Comparison of ENCODE assay signal across 1 cellular context in genomic region chr12:115078334-115078733, GRCh38.
A peak's percentile ranks its signal among the peaks of the same experiment; 100 is the strongest.
TF ChIP-seq lines count a peak whose summit lies in the region.

No MANE protein-coding gene starts in this region.

TF ChIP-seq in HepG2, 621 proteins besides CTCF, POLR2A, EP300 and RAD21 (continued from another document):
- peak; percentile 67; the same call in 1 of the 2 replicates for TF ChIP-seq TBX2 (CRISPR knock-in tag; IDR thresholded peaks at IDR 0.05; ENCODE audit: borderline replicate concordance)
- TF ChIP-seq SALL2 (CRISPR knock-in tag; IDR thresholded peaks at IDR 0.05) = no peak
- TF ChIP-seq NFYC (CRISPR knock-in tag; IDR thresholded peaks at IDR 0.05) = no peak
- TF ChIP-seq BCL3 (CRISPR knock-in tag; IDR thresholded peaks at IDR 0.05) = no peak
- no peak for TF ChIP-seq KDM5B (CRISPR knock-in tag; IDR thresholded peaks at IDR 0.05; ENCODE audit: borderline replicate concordance)
- TF ChIP-seq KLF6 (CRISPR knock-in tag; IDR thresholded peaks at IDR 0.05) = no peak
- no peak for TF ChIP-seq REST (IDR thresholded peaks at IDR 0.05; ENCODE audit: borderline replicate concordance in 1 of 2, low read depth in 1 of 2, low read length in 2 of 2)
- no peak for TF ChIP-seq NR2C2 (CRISPR knock-in tag; IDR thresholded peaks at IDR 0.05; ENCODE audit: borderline replicate concordance)
- no peak for TF ChIP-seq RFX1 (IDR thresholded peaks at IDR 0.05)
- TF ChIP-seq ZNF547 (CRISPR knock-in tag; IDR thresholded peaks at IDR 0.05) = no peak
- TF ChIP-seq HOMEZ (CRISPR knock-in tag; IDR thresholded peaks at IDR 0.05; ENCODE audit: low read depth) = no peak
- no peak for TF ChIP-seq ZNF672 (CRISPR knock-in tag; IDR thresholded peaks at IDR 0.05)
- TF ChIP-seq RARA (CRISPR knock-in tag; IDR thresholded peaks at IDR 0.05) = peak; percentile 49
- no peak for TF ChIP-seq ELF1 (CRISPR knock-in tag; IDR thresholded peaks at IDR 0.05)
- TF ChIP-seq CAMTA2 (CRISPR knock-in tag; IDR thresholded peaks at IDR 0.05; ENCODE audit: borderline replicate concordance) = no peak
- no peak for TF ChIP-seq ISL2 (CRISPR knock-in tag; IDR thresholded peaks at IDR 0.05)
- TF ChIP-seq FOXO1 (CRISPR knock-in tag; IDR thresholded peaks at IDR 0.05) = no peak; the same call in 1 of the 2 replicates
- no peak for TF ChIP-seq RORA (CRISPR knock-in tag; IDR thresholded peaks at IDR 0.05)
- peak; percentile 42; the same call in 1 of the 2 replicates for TF ChIP-seq HDAC2 (CRISPR knock-in tag; IDR thresholded peaks at IDR 0.05)
- TF ChIP-seq TMF1 (CRISPR knock-in tag; IDR thresholded peaks at IDR 0.05; ENCODE audit: low read depth) = no peak
- TF ChIP-seq GPN1 (CRISPR knock-in tag; IDR thresholded peaks at IDR 0.05; ENCODE audit: borderline replicate concordance) = no peak
- TF ChIP-seq TEAD2 (CRISPR knock-in tag; IDR thresholded peaks at IDR 0.05) = no peak
- peak; percentile 32; the same call in 1 of the 2 replicates for TF ChIP-seq CREM (IDR thresholded peaks at IDR 0.05)
- TF ChIP-seq CREM (CRISPR knock-in tag; IDR thresholded peaks at IDR 0.05) = no peak
- TF ChIP-seq TCF7 (IDR thresholded peaks at IDR 0.05; ENCODE audit: low read depth) = peak; percentile 45; the same call in 1 of the 2 replicates
- no peak for TF ChIP-seq HNRNPK (IDR thresholded peaks at IDR 0.05; ENCODE audit: low read depth, low read length, poor library complexity, severe bottlenecking)
- no peak for TF ChIP-seq PRDM15 (CRISPR knock-in tag; IDR thresholded peaks at IDR 0.05)
- TF ChIP-seq CBX1 (IDR thresholded peaks at IDR 0.05; ENCODE audit: low read depth) = no peak
- TF ChIP-seq ZBTB34 (CRISPR knock-in tag; IDR thresholded peaks at IDR 0.05) = 0 out of 2 replicates have a peak, but pooled peaks have one; percentile 34
- no peak for TF ChIP-seq MED8 (CRISPR knock-in tag; IDR thresholded peaks at IDR 0.05; ENCODE audit: insufficient replicate concordance)
- no peak for TF ChIP-seq ZNF20 (CRISPR knock-in tag; IDR thresholded peaks at IDR 0.05)
- TF ChIP-seq ARID5B (CRISPR knock-in tag; IDR thresholded peaks at IDR 0.05) = peak; percentile 46
- TF ChIP-seq NFIB (CRISPR knock-in tag; IDR thresholded peaks at IDR 0.05; ENCODE audit: borderline replicate concordance) = no peak
- no peak for TF ChIP-seq ZNF460 (CRISPR knock-in tag; IDR thresholded peaks at IDR 0.05; ENCODE audit: borderline replicate concordance)
- no peak for TF ChIP-seq SRF (IDR thresholded peaks at IDR 0.05; ENCODE audit: low read depth, low read length)
- no peak for TF ChIP-seq ZNF530 (CRISPR knock-in tag; IDR thresholded peaks at IDR 0.05; ENCODE audit: low read depth)
- TF ChIP-seq ZNF580 (CRISPR knock-in tag; IDR thresholded peaks at IDR 0.05; ENCODE audit: borderline replicate concordance, low read depth) = no peak
- TF ChIP-seq BCL6 (CRISPR knock-in tag; IDR thresholded peaks at IDR 0.05) = peak; percentile 57
- TF ChIP-seq ZNF3 (CRISPR knock-in tag; IDR thresholded peaks at IDR 0.05) = no peak
- no peak for TF ChIP-seq ZNF839 (CRISPR knock-in tag; IDR thresholded peaks at IDR 0.05; ENCODE audit: borderline replicate concordance)
- TF ChIP-seq ZNF180 (CRISPR knock-in tag; IDR thresholded peaks at IDR 0.05; ENCODE audit: borderline replicate concordance, low read depth) = no peak
- TF ChIP-seq HNF1A (IDR thresholded peaks at IDR 0.05; ENCODE audit: low read depth) = peak; percentile 34; the same call in 1 of the 2 replicates
- TF ChIP-seq HNF1A (CRISPR knock-in tag; IDR thresholded peaks at IDR 0.05; ENCODE audit: borderline replicate concordance) = no peak; the same call in 1 of the 2 replicates
